In genomic region chr13:97347255-97347653, GRCh38 we compare ENCODE assay signal across 20 cellular contexts.
DNase-seq lines count a peak whose midpoint lies in the region; ATAC-seq and TF ChIP-seq lines count a peak whose summit lies in the region.
"Had no signal": no experiment of that assay in that cellular context is flagged by ENCODE, and none has a peak within 500 bp of the region (broad histone marks: within the 10 kb centered on the region; RNA-seq: fewer than 3 reads in every experiment).

No MANE protein-coding gene starts in this region.

- intact Hi-C loops in Panc1 (cut with micrococcal nuclease; ENCODE audit: unreplicated experiment) (loop anchor here (10.0 kb wide), 1 partner anchor 332 kb away; no protein-coding TSS in a partner anchor), testis (cut with DNase I; ENCODE audit: low total_unique reads) (loop anchor here (5.0 kb wide), 1 partner anchor 235 kb away; no protein-coding TSS in a partner anchor), prostate gland (cut with DNase I) (no loop called here)

- peaks cover 27% of the 10 kb centered on the region for H3K36me3 ChIP-seq in Panc1 (ENCODE audit: control insufficient read depth, insufficient read depth, low read length)
- H3K36me3 ChIP-seq in testis (ENCODE audit: low read depth, missing control alignments): no peaks in the 10 kb centered on the region
- no peaks in the 10 kb centered on the region for H3K36me3 ChIP-seq in prostate gland

- H3K36me3 Mint-ChIP-seq in HFFc6 (ENCODE audit: low read depth) (peaks cover 69% of the 10 kb centered on the region), endothelial cell (ENCODE audit: low read depth, unreplicated experiment) (peaks cover 81% of the 10 kb centered on the region)

- H3K4me1 ChIP-seq in Panc1 (ENCODE audit: control insufficient read depth, insufficient read depth, low read length) (peaks cover 13% of the 10 kb centered on the region), testis (peaks cover 4% of the 10 kb centered on the region), prostate gland (replicated peaks) (no peaks in the 10 kb centered on the region)

- H3K27ac Mint-ChIP-seq in HFFc6: 0 out of 2 replicates have a peak overlapping the region, but pooled peaks have one; percentile 24
- no peak overlapping the region for H3K27ac Mint-ChIP-seq in endothelial cell (ENCODE audit: unreplicated experiment)
- H3K27ac Mint-ChIP-seq: CD4-positive, CD25-positive, alpha-beta regulatory T cell had no signal

- CTCF ChIA-PET in Panc1 (lab: Charles Lee): no interaction called here

- DNase-seq in HFFc6 (no peak), Panc1 (ENCODE audit: low read depth, low spot score) (no peak), endothelial cell (ENCODE audit: low spot score) (no peak), T-helper 2 cell (no peak), testis (no peak), prostate gland (ENCODE audit: low spot score) (no peak), GDM1 (lab: John Stamatoyannopoulos, UW) (no peak)
- DNase-seq: ACHN; BE2C; C1 segment of cervical spinal cord; CD4-positive, CD25-positive, alpha-beta regulatory T cell; CD8-positive, alpha-beta memory T cell; COR-L47; DMS 273 treated with DMSO at 0.1 percent for 48 hours; DMS53; DND-41; EL; GM23248; KG1 had no signal

- peaks cover 34% of the 10 kb centered on the region for H3K4me1 Mint-ChIP-seq in HFFc6 (ENCODE audit: low read depth)
- H3K4me1 Mint-ChIP-seq in endothelial cell (ENCODE audit: unreplicated experiment): peaks cover 8% of the 10 kb centered on the region
- H3K4me1 Mint-ChIP-seq: CD8-positive, alpha-beta memory T cell had no signal

- BruUV-seq in Panc1 (replicated peaks; lab: Mats Ljungman, UMichigan): no TSS peak

- 69 to 73% methylated on average over 7 of the region's 7 CpGs for WGBS in testis, 2 donors
- WGBS in prostate gland: 95% methylated on average over 7 of the region's 7 CpGs

- H3K9me3 ChIP-seq in Panc1 (ENCODE audit: control insufficient read depth, insufficient read depth, low read depth, low read length) (no peaks in the 10 kb centered on the region), testis (no peaks in the 10 kb centered on the region), prostate gland (no peaks in the 10 kb centered on the region)
- H3K9me3 ChIP-seq: BE2C had no signal

- H3K4me3 Mint-ChIP-seq in HFFc6: no peak overlapping the region
- peak overlapping the region; percentile 80 for H3K4me3 Mint-ChIP-seq in endothelial cell (ENCODE audit: unreplicated experiment)
- H3K4me3 Mint-ChIP-seq: CD4-positive, CD25-positive, alpha-beta regulatory T cell; CD8-positive, alpha-beta memory T cell had no signal

- H3K27me3 ChIP-seq in Panc1 (ENCODE audit: control insufficient read depth, insufficient read depth, low read length) (no peaks in the 10 kb centered on the region), testis (no peaks in the 10 kb centered on the region), prostate gland (replicated peaks; ENCODE audit: insufficient read depth) (no peaks in the 10 kb centered on the region)
- H3K27me3 ChIP-seq: BE2C had no signal

- no peak overlapping the region for H3K4me3 ChIP-seq in Panc1 (ENCODE audit: low read depth in 2 of 2, low read length in 2 of 2)
- H3K4me3 ChIP-seq in testis: no peak overlapping the region
- H3K4me3 ChIP-seq in prostate gland: no peak overlapping the region
- H3K4me3 ChIP-seq: GM23248 had no signal

- H3K9me3 Mint-ChIP-seq in HFFc6 (no peaks in the 10 kb centered on the region; the same call in 1 of the 2 replicates), endothelial cell (ENCODE audit: unreplicated experiment) (no peaks in the 10 kb centered on the region)
- H3K9me3 Mint-ChIP-seq: CD4-positive, CD25-positive, alpha-beta regulatory T cell; CD8-positive, alpha-beta memory T cell had no signal

- H3K27me3 Mint-ChIP-seq in HFFc6 (ENCODE audit: insufficient read depth) (peaks cover 5% of the 10 kb centered on the region), endothelial cell (ENCODE audit: unreplicated experiment) (peaks cover 10% of the 10 kb centered on the region)
- H3K27me3 Mint-ChIP-seq: CD4-positive, CD25-positive, alpha-beta regulatory T cell; CD8-positive, alpha-beta memory T cell had no signal

- POLR2A ChIA-PET in Panc1 (lab: Charles Lee): no interaction called here

- H3K27ac ChIP-seq in Panc1 (ENCODE audit: low read length): peak overlapping the region; percentile 57
- H3K27ac ChIP-seq in testis: no peak overlapping the region
- no peak overlapping the region for H3K27ac ChIP-seq in prostate gland
- H3K27ac ChIP-seq: GM23248, HL-60 had no signal

- in situ Hi-C loops in Panc1 (cut with HindIII; ENCODE audit: low pct_unique_long_range_greater_than_20kb, low sequenced_read_pairs): no loop called here

- TF ChIP-seq CTCF in HFFc6 (IDR thresholded peaks at IDR 0.05): no peak
- no peak for TF ChIP-seq CTCF in Panc1 (IDR thresholded peaks at IDR 0.05)
- no peak for TF ChIP-seq CTCF in endothelial cell (IDR thresholded peaks at IDR 0.05; ENCODE audit: unreplicated experiment)
- no peak for TF ChIP-seq CTCF in testis (IDR thresholded peaks at IDR 0.05)
- no peak for TF ChIP-seq CTCF in prostate gland (IDR thresholded peaks at IDR 0.05)

- ATAC-seq in Panc1: no peak

- TF ChIP-seq POLR2A in testis (IDR thresholded peaks at IDR 0.05): no peak
- TF ChIP-seq POLR2A in prostate gland (IDR thresholded peaks at IDR 0.05): no peak
